In the genomic region with DNA sequence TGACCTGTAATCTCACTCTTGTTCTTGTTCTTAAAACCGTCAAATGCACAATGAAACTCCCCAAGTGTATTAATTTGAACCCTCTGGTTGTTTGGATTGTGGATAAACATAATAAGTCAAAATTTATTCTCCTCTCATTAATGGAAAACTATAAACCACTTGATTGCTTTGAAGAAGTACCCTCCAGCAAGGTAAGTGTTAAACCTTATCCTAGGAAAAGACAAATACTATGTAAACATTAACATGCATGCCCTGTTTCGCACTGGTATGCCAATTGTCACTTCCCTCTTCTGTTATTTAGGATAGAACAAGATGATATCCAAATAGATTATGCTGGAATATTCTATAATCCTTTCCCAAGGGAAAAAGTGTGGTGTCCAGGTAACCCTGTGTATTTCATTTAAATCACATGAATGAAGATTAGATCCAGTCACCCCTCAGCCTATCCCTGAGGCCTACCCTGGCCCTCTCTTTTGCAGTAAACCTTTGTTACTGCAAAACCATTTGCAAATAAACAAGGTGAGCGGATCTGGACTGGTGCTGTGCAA, we compare ENCODE assay signal across 8 cellular contexts. TPM values are rescaled to one million over a fixed set of nuclear protein-coding genes. Genes with fewer than 3 reads are reported as not detected.
DNase-seq lines count a peak whose midpoint lies in the region; ATAC-seq lines count a peak whose summit lies in the region.

No MANE protein-coding gene starts in this region.

- H3K36me3 ChIP-seq in CD4-positive, CD25-positive, alpha-beta regulatory T cell (ENCODE audit: control insufficient read depth, insufficient read depth, low read length), result peaks cover 11% of the 10 kb centered on the region
- H3K36me3 ChIP-seq in ectodermal cell (ENCODE audit: control insufficient read depth, insufficient read depth, low read length) (peaks cover 6% of the 10 kb centered on the region), neuron (ENCODE audit: insufficient read depth, low read length) (peaks cover 3% of the 10 kb centered on the region)

- H3K9me3 Mint-ChIP-seq in CD4-positive, CD25-positive, alpha-beta regulatory T cell, result peaks cover 0 to 6% (median 4%) of the 10 kb centered on the region in 7 donors

- peaks cover 28 to 56% (median 52%) of the 10 kb centered on the region in 4 donors for H3K4me1 Mint-ChIP-seq in CD4-positive, CD25-positive, alpha-beta regulatory T cell

- peak overlapping the region; percentile 93 to 96 (median 94) for H3K4me3 Mint-ChIP-seq in CD4-positive, CD25-positive, alpha-beta regulatory T cell

- H3K27me3 Mint-ChIP-seq in CD4-positive, CD25-positive, alpha-beta regulatory T cell, result no peaks in the 10 kb centered on the region

- peak overlapping the region; percentile 95 for H3K27ac ChIP-seq in CD4-positive, CD25-positive, alpha-beta regulatory T cell (ENCODE audit: insufficient read depth, low read length, poor library complexity, severe bottlenecking)
- H3K27ac ChIP-seq in ectodermal cell (ENCODE audit: insufficient read depth, low read depth, low read length, poor library complexity, severe bottlenecking), result peak overlapping the region; percentile 87

- no peak overlapping the region for H2AFZ ChIP-seq in neuron (ENCODE audit: low read depth, low read length)

- H3K27ac Mint-ChIP-seq in CD4-positive, CD25-positive, alpha-beta regulatory T cell, result peak overlapping the region; percentile 89 to 98 (median 91)

- DNase-seq in CD4-positive, CD25-positive, alpha-beta regulatory T cell, result no peak
- peak; percentile 67 for DNase-seq in NCI-H2029 (lab: John Stamatoyannopoulos, UW)
- DNase-seq in NCI-H1092 treated with DMSO at 0.1 percent for 48 hours (lab: John Stamatoyannopoulos, UW), result no peak
- DNase-seq in kidney tubule cell (ENCODE audit: low spot score), result no peak

- H3K4me3 ChIP-seq in CD4-positive, CD25-positive, alpha-beta regulatory T cell (ENCODE audit: low read depth, low read length), result peak overlapping the region; percentile 69
- H3K4me3 ChIP-seq in ectodermal cell (ENCODE audit: insufficient read depth, low read depth, low read length), result peak overlapping the region; percentile 68
- H3K4me3 ChIP-seq in neuron (ENCODE audit: low read length), result peak overlapping the region; percentile 88

- H3K4me1 ChIP-seq in CD4-positive, CD25-positive, alpha-beta regulatory T cell (ENCODE audit: control insufficient read depth, insufficient read depth, low read length, poor library complexity, severe bottlenecking), result peaks cover 24% of the 10 kb centered on the region
- H3K4me1 ChIP-seq in ectodermal cell (ENCODE audit: control insufficient read depth, insufficient read depth, low read length) (peaks cover 3% of the 10 kb centered on the region), neuron (ENCODE audit: insufficient read depth, low read length) (peaks cover 12% of the 10 kb centered on the region)

- H3K9me3 ChIP-seq in CD4-positive, CD25-positive, alpha-beta regulatory T cell (ENCODE audit: control insufficient read depth in 2 of 2, low read length in 2 of 2), result no peaks in the 10 kb centered on the region
- H3K9me3 ChIP-seq in ectodermal cell (ENCODE audit: control insufficient read depth, low read length) (no peaks in the 10 kb centered on the region), neuron (ENCODE audit: low read length) (no peaks in the 10 kb centered on the region)

- 1 to 4% methylated on average over 2 of the region's 3 CpGs for WGBS in ectodermal cell, 2 experiments

- ATAC-seq in CD4-positive, CD25-positive, alpha-beta regulatory T cell (ENCODE audit: low read depth in 2 of 2), result no peak
- ATAC-seq in HG03521 (IDR thresholded peaks at IDR 0.05; ENCODE audit: unreplicated experiment), result no peak
- no peak for ATAC-seq in HG02840 (IDR thresholded peaks at IDR 0.05; ENCODE audit: low FRiP score, unreplicated experiment)

- no peaks in the 10 kb centered on the region for H3K27me3 ChIP-seq in CD4-positive, CD25-positive, alpha-beta regulatory T cell (ENCODE audit: control insufficient read depth, insufficient read depth, low read length)
- H3K27me3 ChIP-seq in ectodermal cell (ENCODE audit: control insufficient read depth, insufficient read depth, low read length, poor library complexity, severe bottlenecking) (no peaks in the 10 kb centered on the region), neuron (ENCODE audit: insufficient read depth, low read length) (no peaks in the 10 kb centered on the region)

- peaks cover 23% of the 10 kb centered on the region for H3K36me3 Mint-ChIP-seq in CD4-positive, CD25-positive, alpha-beta regulatory T cell

RNA-seq across cellular contexts. Expression of gene ADI1, which starts 1.3 kb away (rescaled TPM):
- total RNA-seq in CD4-positive, CD25-positive, alpha-beta regulatory T cell, result 21.2 TPM
- 10 to 100 TPM; 41.7 to 52.4 (median 49.9) TPM for polyA plus RNA-seq in CD4-positive, CD25-positive, alpha-beta regulatory T cell
- polyA plus RNA-seq in ectodermal cell (2013, experiment 1 of 4), result 40.1 TPM
- polyA plus RNA-seq in ectodermal cell (2013, experiment 2 of 4), result 31.8 TPM
- polyA plus RNA-seq in ectodermal cell (2013, experiment 3 of 4), result 24.2 TPM
- 25.7 TPM for polyA plus RNA-seq in ectodermal cell (2013, experiment 4 of 4)

RNA-seq across cellular contexts. Expression of gene RNASEH1, which starts 40.1 kb away (rescaled TPM):
- total RNA-seq in CD4-positive, CD25-positive, alpha-beta regulatory T cell, result 30.3 TPM
- polyA plus RNA-seq in CD4-positive, CD25-positive, alpha-beta regulatory T cell, result 10 to 100 TPM; 29.7 to 33.2 (median 31.8) TPM
- polyA plus RNA-seq in ectodermal cell (2013, experiment 1 of 4), result 31.2 TPM
- polyA plus RNA-seq in ectodermal cell (2013, experiment 2 of 4), result 32.3 TPM
- polyA plus RNA-seq in ectodermal cell (2013, experiment 3 of 4), result 20.1 TPM
- 22.9 TPM for polyA plus RNA-seq in ectodermal cell (2013, experiment 4 of 4)

RNA-seq across cellular contexts. Expression of gene RPS7, which starts 57.0 kb away (rescaled TPM):
- 1,337 TPM for total RNA-seq in CD4-positive, CD25-positive, alpha-beta regulatory T cell
- 1,000 to 10,000 TPM in 3 of 4 donors, 100 to 1,000 TPM in 1; 912 to 1,324 (median 1,217) TPM for polyA plus RNA-seq in CD4-positive, CD25-positive, alpha-beta regulatory T cell
- polyA plus RNA-seq in ectodermal cell (2013, experiment 1 of 4), result 2,207 TPM
- 2,028 TPM for polyA plus RNA-seq in ectodermal cell (2013, experiment 2 of 4)
- 2,212 TPM for polyA plus RNA-seq in ectodermal cell (2013, experiment 3 of 4)
- 2,303 TPM for polyA plus RNA-seq in ectodermal cell (2013, experiment 4 of 4)
